In genomic region chrX:75547783-75548182, GRCh38 we compare ENCODE assay signal across 11 cellular contexts. TPM values are rescaled to one million over a fixed set of nuclear protein-coding genes. Genes with fewer than 3 reads are reported as not detected.
DNase-seq lines count a peak whose midpoint lies in the region; ATAC-seq and TF ChIP-seq lines count a peak whose summit lies in the region.
"Had no signal": no experiment of that assay in that cellular context is flagged by ENCODE, and none has a peak within 500 bp of the region (broad histone marks: within the 10 kb centered on the region; RNA-seq: fewer than 3 reads in every experiment).

No MANE protein-coding gene starts in this region.

- intact Hi-C loops in heart left ventricle (cut with DNase I): no loop called here

- H3K4me1 ChIP-seq in heart left ventricle (peaks cover 0 to 10% (median 0%) of the 10 kb centered on the region in 12 donors), rectal smooth muscle tissue (ENCODE audit: control insufficient read depth, insufficient read depth, low read length) (peaks cover 3% of the 10 kb centered on the region), MM.1S (ENCODE audit: low read length) (no peaks in the 10 kb centered on the region)

- no peak overlapping the region for H3K4me2 ChIP-seq in MM.1S (ENCODE audit: low read depth, low read length)

- DNase-seq in DMS79 treated with DMSO at 0.1 percent for 48 hours (lab: John Stamatoyannopoulos, UW) (peak; percentile 70), NCI-H2196 treated with DMSO at 0.1 percent for 48 hours (lab: John Stamatoyannopoulos, UW; ENCODE audit: unreplicated experiment) (peak; percentile 0), heart left ventricle (peak in 4 of 5 donors; percentile 16 to 82 (median 48)), GOT3 (lab: John Stamatoyannopoulos, UW) (no peak), MM.1S (no peak)
- DNase-seq: activated CD4-positive, CD25-positive, alpha-beta regulatory T cell treated with anti-CD3 and anti-CD28 coated beads, Interleukin-2, amount 50 U/mL, for 72 hours had no signal

- no peak overlapping the region for H2AFZ ChIP-seq in MM.1S (ENCODE audit: low read length)

- no peaks in the 10 kb centered on the region for H3K79me2 ChIP-seq in MM.1S (ENCODE audit: low read length)

- 29 to 83% (median 34%) methylated on average over 3 of the region's 3 CpGs for WGBS in heart left ventricle, 4 donors

- no peaks in the 10 kb centered on the region for H4K20me1 ChIP-seq in MM.1S (ENCODE audit: insufficient read depth, low read length)

- H3K9ac ChIP-seq in rectal smooth muscle tissue (ENCODE audit: low read length) (no peak overlapping the region), MM.1S (ENCODE audit: low read length) (no peak overlapping the region)

- no peaks in the 10 kb centered on the region for H3K9me2 ChIP-seq in MM.1S (replicated peaks; ENCODE audit: insufficient read depth, low read length)

- ATAC-seq in heart left ventricle (peak in 3 of 4 donors; percentile 41 to 77 (median 73)), GM21825 (IDR thresholded peaks at IDR 0.05; ENCODE audit: unreplicated experiment) (no peak), GM18502 (IDR thresholded peaks at IDR 0.05; ENCODE audit: poor library complexity, unreplicated experiment) (no peak)

- H3K36me3 ChIP-seq in heart left ventricle (no peaks in the 10 kb centered on the region), rectal smooth muscle tissue (ENCODE audit: control insufficient read depth, insufficient read depth, low read length) (no peaks in the 10 kb centered on the region), MM.1S (replicated peaks; ENCODE audit: insufficient read depth, low read length) (no peaks in the 10 kb centered on the region)

- H3K4me3 ChIP-seq in heart left ventricle (no peak overlapping the region), rectal smooth muscle tissue (ENCODE audit: low read length) (no peak overlapping the region), MM.1S (ENCODE audit: low read length) (no peak overlapping the region)

- no peak for TF ChIP-seq POLR2A in heart left ventricle (IDR thresholded peaks at IDR 0.05)

- TF ChIP-seq CTCF in heart left ventricle (IDR thresholded peaks at IDR 0.05): no peak
- TF ChIP-seq CTCF in MM.1S (IDR thresholded peaks at IDR 0.05; ENCODE audit: low read length): no peak

- H3K27me3 ChIP-seq in heart left ventricle: no peaks in the 10 kb centered on the region
- no peaks in the 10 kb centered on the region for H3K27me3 ChIP-seq in rectal smooth muscle tissue (ENCODE audit: control insufficient read depth, insufficient read depth, low read length)
- H3K27me3 ChIP-seq in MM.1S (replicated peaks; ENCODE audit: insufficient read depth, low read length): no peaks in the 10 kb centered on the region

- no peaks in the 10 kb centered on the region for H3F3A ChIP-seq in MM.1S (ENCODE audit: insufficient read depth, low read length)

- H3K27ac ChIP-seq in heart left ventricle (peak overlapping the region in 1 of 12 donors; percentile 11), rectal smooth muscle tissue (ENCODE audit: low read depth, low read length) (peak overlapping the region; percentile 57), MM.1S (ENCODE audit: low read length) (no peak overlapping the region)

- H3K9me3 ChIP-seq in heart left ventricle (peaks cover 0 to 5% (median 0%) of the 10 kb centered on the region in 12 donors), MM.1S (replicated peaks; ENCODE audit: insufficient read depth, low read length) (no peaks in the 10 kb centered on the region)

RNA-seq across cellular contexts. Expression of gene ZDHHC15, which starts 24.9 kb away (rescaled TPM):
- 1 to 10 TPM; 1.6 to 4.1 (median 2.7) TPM for total RNA-seq in heart left ventricle
- 1 to 10 TPM; 1.2 to 1.3 TPM for polyA plus RNA-seq in heart left ventricle
- total RNA-seq: B cell, endothelial cell of umbilical vein had no signal
- polyA plus RNA-seq: endothelial cell of umbilical vein had no signal

Comparison
In these comparisons a context has a peak if more than half of its experiments do, and no peak if none do; other contexts are left out.
1. DNase-seq: peak in DMS79 treated with DMSO at 0.1 percent for 48 hours (single experiment), NCI-H2196 treated with DMSO at 0.1 percent for 48 hours (single experiment) and heart left ventricle (4 of 5); none in GOT3 (single experiment) and MM.1S (single experiment).
2. ATAC-seq: peak in heart left ventricle (3 of 4); none in GM21825 (single experiment) and GM18502 (single experiment).